ENCODE assay signal across 1 cellular context in the genomic region with DNA sequence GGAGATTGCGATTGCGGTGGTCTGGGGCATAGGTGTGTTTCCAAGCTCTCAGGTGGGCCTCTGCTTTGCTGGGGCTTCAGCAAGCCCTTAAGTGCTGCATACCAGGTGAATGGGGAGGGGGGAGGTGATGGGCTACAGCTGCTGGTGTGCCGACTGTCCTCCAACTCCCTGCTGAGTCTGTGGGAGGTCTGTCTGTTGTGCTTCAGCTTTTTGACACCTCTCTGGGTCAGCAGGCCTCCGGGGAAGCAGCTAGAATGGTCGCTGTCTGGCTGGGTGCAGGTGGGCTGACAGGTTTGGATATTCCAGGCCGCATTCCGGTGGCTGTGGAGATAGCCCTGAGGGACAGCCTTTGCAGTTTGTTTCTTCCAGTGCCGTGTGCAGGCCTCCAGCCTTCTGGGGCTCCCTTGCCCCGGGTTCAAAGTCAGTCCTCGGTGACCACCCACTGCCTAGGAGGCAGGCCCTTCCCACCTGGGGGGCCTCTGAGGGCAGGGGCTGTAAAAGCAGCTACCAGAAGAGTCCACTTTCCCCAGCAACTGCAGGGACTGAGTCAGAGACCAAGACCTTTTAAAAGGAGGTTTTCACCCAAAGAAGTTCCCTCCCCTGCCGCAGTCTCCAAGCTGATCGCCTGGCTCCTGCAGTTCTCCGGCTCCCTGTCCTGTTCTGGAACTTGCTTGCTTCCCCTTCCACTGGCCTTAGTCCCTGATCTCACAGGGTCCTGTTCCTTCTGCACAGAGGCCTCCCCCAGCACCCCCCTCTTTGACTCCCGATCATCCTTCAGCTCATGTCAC.
TF ChIP-seq lines count a peak whose summit lies in the region.

No MANE protein-coding gene starts in this region.

TF ChIP-seq in HEK293T, 16 proteins besides CTCF, POLR2A, EP300 and RAD21 (continued from another document):
- TF ChIP-seq CTBP1 (IDR thresholded peaks at IDR 0.05; ENCODE audit: borderline replicate concordance) (no peak), HDGF (IDR thresholded peaks at IDR 0.05; ENCODE audit: borderline replicate concordance) (no peak), LEF1 (IDR thresholded peaks at IDR 0.05; ENCODE audit: borderline replicate concordance) (no peak), ARNT (IDR thresholded peaks at IDR 0.05) (no peak), SUZ12 (IDR thresholded peaks at IDR 0.05) (no peak), SP1 (IDR thresholded peaks at IDR 0.05) (no peak), ELF4 (IDR thresholded peaks at IDR 0.05) (no peak; the same call in 1 of the 2 replicates), L3MBTL2 (conservative IDR thresholded peaks at IDR 0.05) (no peak), ZNF384 (IDR thresholded peaks at IDR 0.05) (no peak)
TF ChIP-seq in HEK293T: peak in this region for 0.
